ENCODE assay signal across 15 cellular contexts in the genomic region with DNA sequence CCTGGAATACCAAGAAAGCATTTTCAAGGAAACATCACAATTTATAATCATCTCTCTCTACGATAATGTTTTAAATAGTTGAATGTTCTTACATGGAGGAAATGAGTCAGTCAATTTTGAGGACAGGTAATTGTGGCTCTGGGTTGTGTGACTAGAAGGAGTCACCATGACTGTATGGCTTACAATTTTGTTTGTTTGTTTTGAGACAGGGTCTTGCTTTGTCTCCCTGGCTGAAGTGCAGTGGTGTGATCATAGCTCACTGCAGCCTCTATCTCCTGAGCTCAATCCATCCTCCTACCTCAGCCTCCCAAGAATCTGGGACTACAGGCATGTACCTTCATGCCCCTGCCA. TPM values are rescaled to one million over a fixed set of nuclear protein-coding genes. Genes with fewer than 3 reads are reported as not detected.
A peak's percentile ranks its signal among the peaks of the same experiment; 100 is the strongest.
DNase-seq lines count a peak whose midpoint lies in the region; ATAC-seq and TF ChIP-seq lines count a peak whose summit lies in the region.
"Had no signal": no experiment of that assay in that cellular context is flagged by ENCODE, and none has a peak within 500 bp of the region (broad histone marks: within the 10 kb centered on the region; RNA-seq: fewer than 3 reads in every experiment).

No MANE protein-coding gene starts in this region.

- peaks cover 70% of the 10 kb centered on the region for H3K36me3 ChIP-seq in right atrium auricular region
- H3K36me3 ChIP-seq in SK-N-MC (ENCODE audit: insufficient read depth, low read length) = peaks cover 71% of the 10 kb centered on the region
- peaks cover 78% of the 10 kb centered on the region for H3K36me3 ChIP-seq in endodermal cell (ENCODE audit: control insufficient read depth, insufficient read depth, low read length)

- intact Hi-C loops in right cardiac atrium (cut with DNase I) = no loop called here

- H3K9me3 ChIP-seq in right cardiac atrium (ENCODE audit: control insufficient read depth, low read length) = no peaks in the 10 kb centered on the region
- no peaks in the 10 kb centered on the region for H3K9me3 ChIP-seq in right atrium auricular region
- H3K9me3 ChIP-seq in SK-N-MC (ENCODE audit: low read depth, low read length) = no peaks in the 10 kb centered on the region
- no peaks in the 10 kb centered on the region for H3K9me3 ChIP-seq in endodermal cell (ENCODE audit: control insufficient read depth, low read length)
- H3K9me3 ChIP-seq: body of pancreas, HAP-1, Peyer's patch had no signal

- H3K27ac ChIP-seq in right cardiac atrium (ENCODE audit: low read length) (peak overlapping the region; percentile 19), right atrium auricular region (no peak overlapping the region), SK-N-MC (peak overlapping the region; percentile 91), endodermal cell (ENCODE audit: low read depth, low read length) (no peak overlapping the region)
- H3K27ac ChIP-seq: parathyroid adenoma, Peyer's patch had no signal

- ATAC-seq in right cardiac atrium (no peak), HG02840 (IDR thresholded peaks at IDR 0.05; ENCODE audit: low FRiP score, unreplicated experiment) (no peak), HG02610 (IDR thresholded peaks at IDR 0.05; ENCODE audit: unreplicated experiment) (no peak)
- peak; percentile 78 for ATAC-seq in stimulated activated effector memory CD8-positive, alpha-beta T cell treated with anti-CD3 and anti-CD28 coated beads, Interleukin-12 subunit alpha, Interleukin-12 subunit beta, amount 100 ng/mL, for 72 hours

- H3K4me1 ChIP-seq in right cardiac atrium (ENCODE audit: control insufficient read depth, insufficient read depth, low read length) = no peaks in the 10 kb centered on the region
- H3K4me1 ChIP-seq in right atrium auricular region = no peaks in the 10 kb centered on the region
- peaks cover 12% of the 10 kb centered on the region for H3K4me1 ChIP-seq in endodermal cell (ENCODE audit: control insufficient read depth, insufficient read depth, low read length)
- H3K4me1 ChIP-seq: body of pancreas, HAP-1, parathyroid adenoma, Peyer's patch had no signal

- peak overlapping the region; percentile 63 for H3K9ac ChIP-seq in SK-N-MC (ENCODE audit: insufficient read length)
- H3K9ac ChIP-seq in endodermal cell (ENCODE audit: extremely low read depth, low read length, poor library complexity, severe bottlenecking) = no peak overlapping the region
- H3K9ac ChIP-seq: parathyroid adenoma had no signal

- H3K4me1 Mint-ChIP-seq in endodermal cell = peaks cover 24% of the 10 kb centered on the region
- peaks cover 7% of the 10 kb centered on the region for H3K4me1 Mint-ChIP-seq in stimulated activated effector memory CD8-positive, alpha-beta T cell treated with anti-CD3 and anti-CD28 coated beads, Interleukin-12 subunit alpha, Interleukin-12 subunit beta, amount 100 ng/mL, for 72 hours

- H3K4me3 ChIP-seq in right cardiac atrium (ENCODE audit: low read length) (no peak overlapping the region), right atrium auricular region (no peak overlapping the region), SK-N-MC (no peak overlapping the region), endodermal cell (ENCODE audit: low read length) (no peak overlapping the region)
- H3K4me3 ChIP-seq: body of pancreas, HAP-1, Peyer's patch had no signal

- no peak overlapping the region for H3K4me3 Mint-ChIP-seq in endodermal cell
- no peak overlapping the region for H3K4me3 Mint-ChIP-seq in stimulated activated effector memory CD8-positive, alpha-beta T cell treated with anti-CD3 and anti-CD28 coated beads, Interleukin-12 subunit alpha, Interleukin-12 subunit beta, amount 100 ng/mL, for 72 hours
- H3K4me3 Mint-ChIP-seq: activated B cell treated with CpG ODN at 0.5 μM for 24 hours had no signal

- peak overlapping the region; percentile 72 for H3K27ac Mint-ChIP-seq in endodermal cell
- H3K27ac Mint-ChIP-seq in stimulated activated effector memory CD8-positive, alpha-beta T cell treated with anti-CD3 and anti-CD28 coated beads, Interleukin-12 subunit alpha, Interleukin-12 subunit beta, amount 100 ng/mL, for 72 hours = peak overlapping the region; percentile 74
- H3K27ac Mint-ChIP-seq: activated B cell treated with CpG ODN at 0.5 μM for 24 hours had no signal

- no peak for TF ChIP-seq CTCF in right atrium auricular region (IDR thresholded peaks at IDR 0.05)
- no peak for TF ChIP-seq CTCF in endodermal cell (conservative IDR thresholded peaks at IDR 0.05)

- DNase-seq in right cardiac atrium (no peak), right atrium auricular region (ENCODE audit: low spot score) (no peak), SK-N-MC (ENCODE audit: low read depth, low spot score) (no peak), endodermal cell (no peak), NCI-H2081 treated with DMSO at 0.1 percent for 48 hours (lab: John Stamatoyannopoulos, UW) (no peak)
- DNase-seq in stimulated activated effector memory CD8-positive, alpha-beta T cell treated with anti-CD3 and anti-CD28 coated beads, Interleukin-12 subunit alpha, Interleukin-12 subunit beta, amount 100 ng/mL, for 72 hours (ENCODE audit: low spot score in 2 of 2) = no peak
- DNase-seq: activated B cell treated with CpG ODN at 0.5 μM for 24 hours; effector CD8-positive, alpha-beta T cell; kidney had no signal

- H3K9me3 Mint-ChIP-seq in endodermal cell = no peaks in the 10 kb centered on the region
- H3K9me3 Mint-ChIP-seq in stimulated activated effector memory CD8-positive, alpha-beta T cell treated with anti-CD3 and anti-CD28 coated beads, Interleukin-12 subunit alpha, Interleukin-12 subunit beta, amount 100 ng/mL, for 72 hours = no peaks in the 10 kb centered on the region
- H3K9me3 Mint-ChIP-seq: activated B cell treated with CpG ODN at 0.5 μM for 24 hours had no signal

- 68% methylated on average over 1 of the region's 1 CpG for WGBS in right cardiac atrium
- WGBS in endodermal cell (ENCODE audit: insufficient coverage in 1 of 2, insufficient read length in 1 of 2), 2 experiments = 100% methylated on average over 1 of the region's 1 CpG; no CpG with 5 or more reads in 1 of the 2 experiments

- H3K27me3 ChIP-seq in right cardiac atrium (ENCODE audit: control insufficient read depth, insufficient read depth) (no peaks in the 10 kb centered on the region), right atrium auricular region (no peaks in the 10 kb centered on the region), endodermal cell (ENCODE audit: control insufficient read depth, insufficient read depth, low read length, poor library complexity, severe bottlenecking) (no peaks in the 10 kb centered on the region)
- H3K27me3 ChIP-seq: body of pancreas, Peyer's patch had no signal

- H3K27me3 Mint-ChIP-seq in endodermal cell (ENCODE audit: insufficient read depth) = no peaks in the 10 kb centered on the region
- H3K27me3 Mint-ChIP-seq: activated B cell treated with CpG ODN at 0.5 μM for 24 hours had no signal

- H3K36me3 Mint-ChIP-seq in endodermal cell (ENCODE audit: low read depth) = peaks cover 51% of the 10 kb centered on the region
- H3K36me3 Mint-ChIP-seq in stimulated activated effector memory CD8-positive, alpha-beta T cell treated with anti-CD3 and anti-CD28 coated beads, Interleukin-12 subunit alpha, Interleukin-12 subunit beta, amount 100 ng/mL, for 72 hours = peaks cover 98% of the 10 kb centered on the region

RNA-seq across cellular contexts. Expression of gene COG3, which starts 47.4 kb away (rescaled TPM):
- 10 to 100 TPM; 16.2 to 23.9 (median 17.9) TPM for total RNA-seq in right cardiac atrium
- 10.4 TPM for polyA plus RNA-seq in right cardiac atrium
- 10 to 100 TPM; 15.7 to 20.3 TPM for total RNA-seq in right atrium auricular region
- 10 to 100 TPM; 21.8 to 23.8 TPM for total RNA-seq in endodermal cell
- polyA plus RNA-seq in endodermal cell (2013, experiment 1 of 2) = 21.4 TPM
- polyA plus RNA-seq in endodermal cell (2013, experiment 2 of 2) = 20.8 TPM

Comparison
In these comparisons a context has a peak if more than half of its experiments do, and no peak if none do; other contexts are left out.
1. H3K27ac ChIP-seq: peak in right cardiac atrium (single experiment) and SK-N-MC (single experiment); none in right atrium auricular region (0 of 2) and endodermal cell (single experiment).